Comparison of ENCODE assay signal across 17 cellular contexts in genomic region chrX:57044226-57044625, GRCh38.
"Had no signal": no experiment of that assay in that cellular context is flagged by ENCODE, and none has a peak within 500 bp of the region (broad histone marks: within the 10 kb centered on the region; RNA-seq: fewer than 3 reads in every experiment).

No MANE protein-coding gene starts in this region.

- H3K9me3 ChIP-seq: esophagus muscularis mucosa had no signal

- H3K36me3 ChIP-seq: brain microvascular endothelial cell, esophagus muscularis mucosa had no signal

- H3K79me2 ChIP-seq: parathyroid adenoma had no signal

- H3K4me3 ChIP-seq: dorsolateral prefrontal cortex, esophagus muscularis mucosa, lung had no signal

- H3K9ac ChIP-seq: parathyroid adenoma had no signal

- H3K27me3 ChIP-seq: brain microvascular endothelial cell had no signal

- ATAC-seq: left cardiac atrium; naive thymus-derived CD4-positive, alpha-beta T cell had no signal

- DNase-seq: activated CD4-positive, alpha-beta T cell treated with anti-CD3 and anti-CD28 coated beads, Interleukin-2, amount 50 U/mL, for 4 hours; activated CD4-positive, CD25-positive, alpha-beta regulatory T cell treated with anti-CD3 and anti-CD28 coated beads, Interleukin-2, amount 50 U/mL, for 72 hours; activated gamma-delta T cell; activated naive CD8-positive, alpha-beta T cell treated with anti-CD3 and anti-CD28 coated beads for 36 hours; activated T-cell treated with anti-CD3 and anti-CD28 coated beads, Interleukin-2, amount 50 U/mL, for 48 hours; brain microvascular endothelial cell; dorsolateral prefrontal cortex; glutamatergic neuron; immature natural killer cell; left cardiac atrium; naive thymus-derived CD4-positive, alpha-beta T cell; retina; stimulated activated CD4-positive, alpha-beta T cell treated with anti-CD3 and anti-CD28 coated beads, Interleukin-15, amount 100 ng/mL, for 24 hours; stimulated activated CD4-positive, alpha-beta T cell treated with anti-CD3 and anti-CD28 coated beads, Interleukin-4, amount 100 ng/mL, for 4 hours had no signal

- H3K27ac ChIP-seq: brain microvascular endothelial cell, dorsolateral prefrontal cortex, esophagus muscularis mucosa, parathyroid adenoma had no signal

- H2AFZ ChIP-seq: parathyroid adenoma had no signal

- H3K4me1 ChIP-seq: esophagus muscularis mucosa, parathyroid adenoma had no signal
